Comparison of ENCODE assay signal across 8 cellular contexts in the genomic region with DNA sequence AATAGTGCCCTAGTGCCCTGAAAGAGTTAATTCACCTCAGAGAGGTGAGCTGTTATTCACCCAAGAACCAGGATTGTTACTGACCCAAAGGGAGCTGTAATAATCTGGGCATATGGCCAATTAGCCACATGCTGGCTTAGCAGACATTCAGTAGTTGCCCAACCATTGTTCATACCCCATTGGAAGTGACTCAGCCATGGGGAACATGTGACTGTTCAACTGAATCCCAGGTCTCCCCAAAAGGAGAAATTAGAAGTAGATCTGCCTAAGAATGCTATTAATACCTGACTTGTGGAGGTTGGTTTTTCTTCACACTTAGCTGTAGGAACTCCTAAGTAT.
DNase-seq lines count a peak whose midpoint lies in the region; ATAC-seq and TF ChIP-seq lines count a peak whose summit lies in the region.

No MANE protein-coding gene starts in this region.

- H3K9me3 ChIP-seq in AG04450 (ENCODE audit: control insufficient read depth, insufficient read depth, low read length), result no peaks in the 10 kb centered on the region
- no peaks in the 10 kb centered on the region for H3K9me3 ChIP-seq in PC-3 (ENCODE audit: low read length)

- no peak overlapping the region for H3K4me2 ChIP-seq in PC-3 (ENCODE audit: low read length)

- TF ChIP-seq CTCF in AG04450 (IDR thresholded peaks at IDR 0.05; ENCODE audit: low read depth, low read length), result no peak
- TF ChIP-seq CTCF in PC-3 (conservative IDR thresholded peaks at IDR 0.05; ENCODE audit: low read depth, low read length), result no peak

- ATAC-seq in PC-3 (peak; percentile 58), GM21528 (IDR thresholded peaks at IDR 0.05; ENCODE audit: low FRiP score, unreplicated experiment) (no peak), HG03196 (IDR thresholded peaks at IDR 0.05; ENCODE audit: unreplicated experiment) (no peak), GM19351 (IDR thresholded peaks at IDR 0.05; ENCODE audit: unreplicated experiment) (no peak), GM21390 (IDR thresholded peaks at IDR 0.05; ENCODE audit: unreplicated experiment) (no peak)

- H4K20me1 ChIP-seq in PC-3 (ENCODE audit: low read length), result no peaks in the 10 kb centered on the region

- POLR2A ChIA-PET in AG04450 (lab: Yijun Ruan, JAX) (no interaction called here), PC-3 (lab: Charles Lee; ENCODE audit: unreplicated experiment) (interaction anchor here (0.6 kb wide), 1 partner anchor 15 kb away, joined by 5 read pairs; no protein-coding TSS in a partner anchor)

- no peak overlapping the region for H2AFZ ChIP-seq in PC-3 (ENCODE audit: low read length)

- H3F3A ChIP-seq in PC-3 (ENCODE audit: low read length, unreplicated experiment), result no peaks in the 10 kb centered on the region

- no peak overlapping the region for H3K4me3 ChIP-seq in AG04450 (ENCODE audit: low read depth, low read length)
- H3K4me3 ChIP-seq in PC-3 (ENCODE audit: low read length), result no peak overlapping the region

- H3K79me2 ChIP-seq in PC-3 (ENCODE audit: low read length), result peaks cover under 1% of the 10 kb centered on the region; the same call in 1 of the 2 replicates

- H3K27ac ChIP-seq in AG04450 (ENCODE audit: low read depth, low read length) (no peak overlapping the region), PC-3 (ENCODE audit: low read length) (peak overlapping the region; percentile 24)

- H3K9me2 ChIP-seq in PC-3 (replicated peaks; ENCODE audit: low read length), result no peaks in the 10 kb centered on the region

- BruUV-seq in PC-3 (replicated peaks; lab: Mats Ljungman, UMichigan), result no TSS peak

- CTCF ChIA-PET in AG04450 (lab: Charles Lee) (no interaction called here), PC-3 (lab: Charles Lee) (no interaction called here)

- H3K27me3 ChIP-seq in AG04450 (ENCODE audit: control insufficient read depth, insufficient read depth, low read length) (no peaks in the 10 kb centered on the region), PC-3 (ENCODE audit: low read length) (no peaks in the 10 kb centered on the region)

- no peak overlapping the region for H3K9ac ChIP-seq in PC-3 (ENCODE audit: low read length)

- H3K36me3 ChIP-seq in PC-3 (ENCODE audit: low read depth, low read length), result peaks cover under 1% of the 10 kb centered on the region

- intact Hi-C loops in PC-3 (cut with micrococcal nuclease), result no loop called here

- peaks cover 44% of the 10 kb centered on the region for H3K4me1 ChIP-seq in PC-3 (ENCODE audit: insufficient read depth, low read length)

- DNase-seq in AG04450 (ENCODE audit: low read depth, low spot score), result peak; percentile 61
- DNase-seq in HT1080 (ENCODE audit: low read depth), result peak; percentile 85
- peak; percentile 93 for DNase-seq in PC-3
- DNase-seq in fibroblast of the conjunctiva (ENCODE audit: low read depth), result peak; percentile 81
